In the genomic region with DNA sequence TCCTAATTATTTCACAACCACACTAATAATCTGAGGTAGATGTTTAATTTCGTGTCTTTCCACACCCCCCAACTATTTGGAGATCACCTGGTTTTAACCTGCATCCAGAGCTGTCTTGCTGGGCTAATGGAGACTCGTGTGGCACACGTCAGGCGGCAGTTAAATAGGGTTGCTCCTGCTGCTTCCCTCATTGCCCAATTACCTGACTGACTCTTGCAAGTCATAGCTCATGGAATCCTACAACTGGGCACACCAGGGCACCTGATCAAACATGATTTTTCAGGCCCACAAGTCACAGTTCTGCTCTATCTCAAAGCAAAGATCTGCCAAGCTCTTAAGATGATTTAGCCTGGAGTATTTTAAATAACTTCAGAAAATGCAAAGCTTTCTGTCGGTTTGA, we compare ENCODE assay signal across 1 cellular context.
TF ChIP-seq lines count a peak whose summit lies in the region.

No MANE protein-coding gene starts in this region.

TF ChIP-seq in WTC11, 78 proteins besides CTCF, POLR2A, EP300 and RAD21 (continued from another document):
- TF ChIP-seq, protein P1, sequence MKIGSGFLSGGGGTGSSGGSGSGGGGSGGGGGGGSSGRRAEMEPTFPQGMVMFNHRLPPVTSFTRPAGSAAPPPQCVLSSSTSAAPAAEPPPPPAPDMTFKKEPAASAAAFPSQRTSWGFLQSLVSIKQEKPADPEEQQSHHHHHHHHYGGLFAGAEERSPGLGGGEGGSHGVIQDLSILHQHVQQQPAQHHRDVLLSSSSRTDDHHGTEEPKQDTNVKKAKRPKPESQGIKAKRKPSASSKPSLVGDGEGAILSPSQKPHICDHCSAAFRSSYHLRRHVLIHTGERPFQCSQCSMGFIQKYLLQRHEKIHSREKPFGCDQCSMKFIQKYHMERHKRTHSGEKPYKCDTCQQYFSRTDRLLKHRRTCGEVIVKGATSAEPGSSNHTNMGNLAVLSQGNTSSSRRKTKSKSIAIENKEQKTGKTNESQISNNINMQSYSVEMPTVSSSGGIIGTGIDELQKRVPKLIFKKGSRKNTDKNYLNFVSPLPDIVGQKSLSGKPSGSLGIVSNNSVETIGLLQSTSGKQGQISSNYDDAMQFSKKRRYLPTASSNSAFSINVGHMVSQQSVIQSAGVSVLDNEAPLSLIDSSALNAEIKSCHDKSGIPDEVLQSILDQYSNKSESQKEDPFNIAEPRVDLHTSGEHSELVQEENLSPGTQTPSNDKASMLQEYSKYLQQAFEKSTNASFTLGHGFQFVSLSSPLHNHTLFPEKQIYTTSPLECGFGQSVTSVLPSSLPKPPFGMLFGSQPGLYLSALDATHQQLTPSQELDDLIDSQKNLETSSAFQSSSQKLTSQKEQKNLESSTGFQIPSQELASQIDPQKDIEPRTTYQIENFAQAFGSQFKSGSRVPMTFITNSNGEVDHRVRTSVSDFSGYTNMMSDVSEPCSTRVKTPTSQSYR (CRISPR knock-in tag; IDR thresholded peaks at IDR 0.05): no peak
